Comparison of ENCODE assay signal across 24 cellular contexts in genomic region chr1:222058249-222058648, GRCh38.
DNase-seq lines count a peak whose midpoint lies in the region; ATAC-seq, FAIRE-seq and TF ChIP-seq lines count a peak whose summit lies in the region.
"Had no signal": no experiment of that assay in that cellular context is flagged by ENCODE, and none has a peak within 500 bp of the region (broad histone marks: within the 10 kb centered on the region; RNA-seq: fewer than 3 reads in every experiment).

No MANE protein-coding gene starts in this region.

- no peak overlapping the region for H3K4me3 Mint-ChIP-seq in endodermal cell
- H3K4me3 Mint-ChIP-seq: CD14-positive monocyte; CD4-positive, alpha-beta T cell; CD8-positive, alpha-beta memory T cell; GM23338; H9 had no signal

- H3K4me2 ChIP-seq in HepG2 (ENCODE audit: low read depth, low read length), result no peak overlapping the region
- H3K4me2 ChIP-seq in osteoblast (ENCODE audit: insufficient read depth, low read length), result no peak overlapping the region
- H3K4me2 ChIP-seq: A549; BLaER1 treated with 17β-estradiol and CSF1 and Interleukin-3, amounts not matched to agents 10 nM and 100 nM; GM23338 had no signal

- no peak overlapping the region for H2AFZ ChIP-seq in HepG2 (ENCODE audit: low read length)
- no peak overlapping the region for H2AFZ ChIP-seq in osteoblast (ENCODE audit: low read length)
- H2AFZ ChIP-seq: GM23338 had no signal

- H3K36me3 ChIP-seq in liver (ENCODE audit: control insufficient read depth in 4 of 4, insufficient read depth in 3 of 4, low read depth in 1 of 4, low read length in 3 of 4) (no peaks in the 10 kb centered on the region), HepG2 (replicated peaks in 1 of 2; ENCODE audit: control insufficient read depth in 1 of 2, insufficient read depth in 2 of 2, low read length in 2 of 2) (no peaks in the 10 kb centered on the region), endodermal cell (ENCODE audit: control insufficient read depth, insufficient read depth, low read length) (no peaks in the 10 kb centered on the region), right lobe of liver (no peaks in the 10 kb centered on the region), osteoblast (ENCODE audit: insufficient read depth, low read length) (no peaks in the 10 kb centered on the region), stomach (no peaks in the 10 kb centered on the region)
- H3K36me3 ChIP-seq: BE2C; BLaER1 treated with 17β-estradiol and CSF1 and Interleukin-3, amounts not matched to agents 10 nM and 100 nM had no signal

- CTCF ChIA-PET in HepG2 (lab: Yijun Ruan, JAX; ENCODE audit: low intra/inter-chr PET ratio, low total read pairs), result no interaction called here

- peak overlapping the region; percentile 93 to 96 for H3K27ac ChIP-seq in liver (ENCODE audit: low read depth in 1 of 2, low read length in 2 of 2)
- H3K27ac ChIP-seq in HepG2 (ENCODE audit: extremely low read length, insufficient read depth, low read length), result no peak overlapping the region
- no peak overlapping the region for H3K27ac ChIP-seq in endodermal cell (ENCODE audit: low read depth, low read length)
- H3K27ac ChIP-seq in right lobe of liver, result peak overlapping the region; percentile 65 to 93 (median 93)
- H3K27ac ChIP-seq in osteoblast (ENCODE audit: low read depth, low read length), result no peak overlapping the region
- no peak overlapping the region for H3K27ac ChIP-seq in stomach
- H3K27ac ChIP-seq: A549; BLaER1 treated with 17β-estradiol and CSF1 and Interleukin-3, amounts not matched to agents 10 nM and 100 nM had no signal

- ATAC-seq in HepG2, result no peak
- peak; percentile 71 to 84 (median 78) for ATAC-seq in right lobe of liver
- ATAC-seq: A549, GM23338, HCT116 had no signal

- H3K4me3 ChIP-seq in liver (ENCODE audit: low read depth in 1 of 3, low read length in 3 of 3), result no peak overlapping the region
- no peak overlapping the region for H3K4me3 ChIP-seq in HepG2 (replicated peaks in 1 of 3; ENCODE audit: insufficient read depth in 1 of 3, low read depth in 2 of 3, low read length in 3 of 3)
- H3K4me3 ChIP-seq in endodermal cell (ENCODE audit: low read length), result no peak overlapping the region
- no peak overlapping the region for H3K4me3 ChIP-seq in right lobe of liver
- H3K4me3 ChIP-seq in osteoblast (ENCODE audit: insufficient read depth, low read length), result no peak overlapping the region
- H3K4me3 ChIP-seq in stomach, result no peak overlapping the region
- H3K4me3 ChIP-seq: A549; BLaER1 treated with 17β-estradiol and CSF1 and Interleukin-3, amounts not matched to agents 10 nM and 100 nM; GM12878; GM23338 had no signal

- no peak for TF ChIP-seq POLR2A in HepG2 (IDR thresholded peaks at IDR 0.05; ENCODE audit: insufficient read depth in 1 of 2, low read depth in 2 of 2, low read length in 2 of 2)
- TF ChIP-seq POLR2A in right lobe of liver (IDR thresholded peaks at IDR 0.05), result no peak
- TF ChIP-seq POLR2A in stomach (IDR thresholded peaks at IDR 0.05), result no peak

- FAIRE-seq in HepG2 (lab: Jason Lieb, UNC), result no peak
- FAIRE-seq: A549, D721Med, GM12878 had no signal

- H3K27me3 ChIP-seq in liver (ENCODE audit: control insufficient read depth in 4 of 4, insufficient read depth in 4 of 4, low read length in 3 of 4) (no peaks in the 10 kb centered on the region), HepG2 (ENCODE audit: control insufficient read depth in 1 of 2, insufficient read depth in 2 of 2, low read length in 2 of 2) (no peaks in the 10 kb centered on the region; a peak in 1 of 5 replicates), endodermal cell (ENCODE audit: control insufficient read depth, insufficient read depth, low read length, poor library complexity, severe bottlenecking) (no peaks in the 10 kb centered on the region), right lobe of liver (no peaks in the 10 kb centered on the region), osteoblast (ENCODE audit: insufficient read depth, low read length) (no peaks in the 10 kb centered on the region), stomach (no peaks in the 10 kb centered on the region)
- H3K27me3 ChIP-seq: BE2C; BLaER1 treated with 17β-estradiol and CSF1 and Interleukin-3, amounts not matched to agents 10 nM and 100 nM had no signal

- H3K4me1 Mint-ChIP-seq in endodermal cell, result peaks cover 13% of the 10 kb centered on the region
- H3K4me1 Mint-ChIP-seq: CD14-positive monocyte; CD8-positive, alpha-beta memory T cell; GM23338; H9 had no signal

- POLR2A ChIA-PET in HepG2 (lab: Yijun Ruan, JAX), result no interaction called here

- in situ Hi-C loops in HepG2 (cut with HindIII; ENCODE audit: extremely low pct_ligation_motif_present, low pct_unique_long_range_greater_than_20kb), result no loop called here

- H3K9me3 Mint-ChIP-seq in endodermal cell, result peaks cover 8% of the 10 kb centered on the region
- H3K9me3 Mint-ChIP-seq: CD4-positive, alpha-beta T cell had no signal

- H3K79me2 ChIP-seq in HepG2 (ENCODE audit: insufficient read depth, low read length), result no peaks in the 10 kb centered on the region
- H3K79me2 ChIP-seq in osteoblast (ENCODE audit: insufficient read depth, low read length), result peaks cover 37% of the 10 kb centered on the region

- TF ChIP-seq EP300 in HepG2 (IDR thresholded peaks at IDR 0.05; ENCODE audit: low read depth in 2 of 2, low read length in 2 of 2), result no peak
- no peak for TF ChIP-seq EP300 in HepG2 (CRISPR knock-in tag; IDR thresholded peaks at IDR 0.05; ENCODE audit: borderline replicate concordance)
- no peak for TF ChIP-seq EP300 in stomach (IDR thresholded peaks at IDR 0.05)

- H3K27me3 Mint-ChIP-seq in endodermal cell (ENCODE audit: insufficient read depth), result peaks cover 1% of the 10 kb centered on the region
- H3K27me3 Mint-ChIP-seq: CD4-positive, alpha-beta T cell had no signal

- TF ChIP-seq CTCF in liver (IDR thresholded peaks at IDR 0.05; ENCODE audit: low read depth, low read length, missing input control) (peak; percentile 64), HepG2 (CRISPR knock-in tag; IDR thresholded peaks at IDR 0.05) (no peak), endodermal cell (conservative IDR thresholded peaks at IDR 0.05) (peak; percentile 27), right lobe of liver (IDR thresholded peaks at IDR 0.05) (peak; percentile 23 to 59 (median 50)), osteoblast (IDR thresholded peaks at IDR 0.05; ENCODE audit: extremely low read depth, low read depth, low read length) (no peak), stomach (IDR thresholded peaks at IDR 0.05) (no peak)

- H3K4me1 ChIP-seq in liver (ENCODE audit: control insufficient read depth in 4 of 4, insufficient read depth in 4 of 4, low read length in 3 of 4) (peaks cover 7 to 59% (median 40%) of the 10 kb centered on the region in 4 donors), HepG2 (ENCODE audit: insufficient read depth, low read length) (peaks cover 43% of the 10 kb centered on the region), endodermal cell (ENCODE audit: control insufficient read depth, insufficient read depth, low read length) (no peaks in the 10 kb centered on the region), right lobe of liver (peaks cover 0 to 63% (median 27%) of the 10 kb centered on the region in 4 donors), osteoblast (ENCODE audit: insufficient read depth, low read length) (no peaks in the 10 kb centered on the region), stomach (no peaks in the 10 kb centered on the region)
- H3K4me1 ChIP-seq: A549; BE2C; BLaER1 treated with 17β-estradiol and CSF1 and Interleukin-3, amounts not matched to agents 10 nM and 100 nM had no signal

- DNase-seq in HepG2 (ENCODE audit: low spot score) (no peak), endodermal cell (no peak), right lobe of liver (peak; percentile 77 to 92 (median 91)), osteoblast (ENCODE audit: insufficient read length, low spot score, missing footprints) (no peak), T-helper 1 cell (no peak), stomach (no peak)
- DNase-seq: 8988T; ACHN; AML-193; BE2C; CD4-positive, alpha-beta T cell; CD8-positive, alpha-beta memory T cell; DMS 273 treated with DMSO at 0.1 percent for 48 hours; DND-41; GDM1; H9 had no signal

- no TSS peak for BruUV-seq in HepG2 (replicated peaks; lab: Mats Ljungman, UMichigan)

- 37% methylated on average over 2 of the region's 2 CpGs for WGBS in liver
- WGBS in HepG2 (ENCODE audit: low lambda C conversion rate), result 52% methylated on average over 2 of the region's 2 CpGs
- 96% methylated on average over 2 of the region's 2 CpGs; no CpG with 5 or more reads in 1 of the 2 experiments for WGBS in endodermal cell (ENCODE audit: insufficient coverage in 1 of 2, insufficient read length in 1 of 2), 2 experiments
- WGBS in right lobe of liver (ENCODE audit: insufficient coverage, low coverage, low lambda C conversion rate, missing lambda C conversion rate), result 38% methylated on average over 2 of the region's 2 CpGs
- WGBS in stomach, 5 donors, result 78 to 87% (median 85%) methylated on average over 2 of the region's 2 CpGs

- no peak overlapping the region for H3K27ac Mint-ChIP-seq in endodermal cell
- H3K27ac Mint-ChIP-seq: CD14-positive monocyte; CD4-positive, alpha-beta T cell; CD8-positive, alpha-beta memory T cell; GM23338; H9 had no signal

- intact Hi-C loops in HepG2 (cut with micrococcal nuclease; ENCODE audit: unreplicated experiment), result no loop called here
- intact Hi-C loops in right lobe of liver (cut with DNase I), result no loop called here
- intact Hi-C loops in stomach (cut with DNase I; ENCODE audit: low total_unique reads), result no loop called here

- peak; percentile 79 to 88 for TF ChIP-seq RAD21 in liver (IDR thresholded peaks at IDR 0.05)
- no peak for TF ChIP-seq RAD21 in HepG2 (CRISPR knock-in tag; IDR thresholded peaks at IDR 0.05)

- H3K9me3 ChIP-seq in liver (ENCODE audit: control insufficient read depth in 4 of 4, low read length in 3 of 4) (no peaks in the 10 kb centered on the region), HepG2 (ENCODE audit: low read length) (no peaks in the 10 kb centered on the region), endodermal cell (ENCODE audit: control insufficient read depth, low read length) (no peaks in the 10 kb centered on the region), right lobe of liver (no peaks in the 10 kb centered on the region), osteoblast (ENCODE audit: low read depth, low read length) (no peaks in the 10 kb centered on the region), stomach (no peaks in the 10 kb centered on the region)
- H3K9me3 ChIP-seq: A549, BE2C had no signal

- peaks cover 3% of the 10 kb centered on the region for H3K36me3 Mint-ChIP-seq in endodermal cell (ENCODE audit: low read depth)
- H3K36me3 Mint-ChIP-seq: CD14-positive monocyte; CD8-positive, alpha-beta memory T cell had no signal

- peak overlapping the region in 1 of 2 donors; percentile 8 for H3K9ac ChIP-seq in liver (ENCODE audit: low read depth in 1 of 2, low read length in 2 of 2)
- no peak overlapping the region for H3K9ac ChIP-seq in HepG2 (ENCODE audit: insufficient read depth, low read depth, low read length)
- H3K9ac ChIP-seq in endodermal cell (ENCODE audit: extremely low read depth, low read length, poor library complexity, severe bottlenecking), result no peak overlapping the region
- H3K9ac ChIP-seq: BLaER1 treated with 17β-estradiol and CSF1 and Interleukin-3, amounts not matched to agents 10 nM and 100 nM had no signal

- H4K20me1 ChIP-seq in HepG2 (ENCODE audit: insufficient read depth, low read length), result no peaks in the 10 kb centered on the region
- no peaks in the 10 kb centered on the region for H4K20me1 ChIP-seq in osteoblast (ENCODE audit: insufficient read depth, low read length)
- H4K20me1 ChIP-seq: BLaER1 treated with 17β-estradiol and CSF1 and Interleukin-3, amounts not matched to agents 10 nM and 100 nM had no signal

Comparison
In these comparisons a context has a peak if more than half of its experiments do, and no peak if none do; other contexts are left out.
1. H3K27ac ChIP-seq: peak in liver (2 of 2) and right lobe of liver (3 of 3); none in HepG2 (single experiment), endodermal cell (single experiment), osteoblast (single experiment) and stomach (0 of 5).
2. CTCF ChIP-seq: peak in liver (single experiment), endodermal cell (single experiment) and right lobe of liver (4 of 4); none in HepG2 (single experiment), osteoblast (single experiment) and stomach (0 of 7).
3. DNase-seq: peak in right lobe of liver (3 of 3); none in HepG2 (single experiment), endodermal cell (single experiment), osteoblast (single experiment), T-helper 1 cell (0 of 5) and stomach (single experiment).